8 cellular contexts compared by ENCODE assay signal in genomic region chr11:64036081-64037026, GRCh38. TPM values are rescaled to one million over a fixed set of nuclear protein-coding genes. Genes with fewer than 3 reads are reported as not detected.
DNase-seq lines count a peak whose midpoint lies in the region; ATAC-seq, FAIRE-seq and TF ChIP-seq lines count a peak whose summit lies in the region.

No MANE protein-coding gene starts in this region.

- H3K36me3 ChIP-seq in astrocyte (ENCODE audit: insufficient read depth, low read length): no peaks in the 10 kb centered on the region

- H3K4me2 ChIP-seq in astrocyte (ENCODE audit: low read length): peak overlapping the region; percentile 83

- peak; percentile 21 for ATAC-seq in stimulated activated naive CD8-positive, alpha-beta T cell treated with anti-CD3 and anti-CD28 coated beads, Interleukin-15, amount 100 ng/mL, for 72 hours
- ATAC-seq in HG03045 (IDR thresholded peaks at IDR 0.05; ENCODE audit: unreplicated experiment): no peak

- DNase-seq in activated T-cell treated with anti-CD3 and anti-CD28 coated beads for 48 hours (ENCODE audit: low read depth) (peak; percentile 6), activated T-cell treated with anti-CD3 and anti-CD28 coated beads for 4 hours (no peak), astrocyte (ENCODE audit: low read depth) (peak; percentile 17), iris pigment epithelial cell (ENCODE audit: low read depth) (peak; percentile 36), G401 (ENCODE audit: low spot score) (no peak), SK-N-DZ (ENCODE audit: low spot score) (no peak)
- DNase-seq in stimulated activated naive CD8-positive, alpha-beta T cell treated with anti-CD3 and anti-CD28 coated beads, Interleukin-15, amount 100 ng/mL, for 72 hours: no peak

- no peaks in the 10 kb centered on the region for H3K9me3 Mint-ChIP-seq in astrocyte (ENCODE audit: unreplicated experiment)
- H3K9me3 Mint-ChIP-seq in stimulated activated naive CD8-positive, alpha-beta T cell treated with anti-CD3 and anti-CD28 coated beads, Interleukin-15, amount 100 ng/mL, for 72 hours: no peaks in the 10 kb centered on the region

- H3K4me1 ChIP-seq in astrocyte (ENCODE audit: insufficient read depth, low read length): peaks cover 2% of the 10 kb centered on the region

- H3K4me3 ChIP-seq in astrocyte (ENCODE audit: insufficient read depth, low read depth, low read length): peak overlapping the region; percentile 44

- H3K36me3 Mint-ChIP-seq in astrocyte (ENCODE audit: low read depth, unreplicated experiment): no peaks in the 10 kb centered on the region

- H3K9ac ChIP-seq in astrocyte (ENCODE audit: low read length): peak overlapping the region; percentile 23

- H4K20me1 ChIP-seq in astrocyte (ENCODE audit: insufficient read depth, low read length): peaks cover 7% of the 10 kb centered on the region

- no peak for TF ChIP-seq CTCF in astrocyte (IDR thresholded peaks at IDR 0.05; ENCODE audit: insufficient read depth, low read depth, low read length)

- H3K27ac Mint-ChIP-seq in astrocyte (ENCODE audit: unreplicated experiment): no peak overlapping the region
- no peak overlapping the region for H3K27ac Mint-ChIP-seq in stimulated activated naive CD8-positive, alpha-beta T cell treated with anti-CD3 and anti-CD28 coated beads, Interleukin-15, amount 100 ng/mL, for 72 hours

- peaks cover 47% of the 10 kb centered on the region for H3K27me3 Mint-ChIP-seq in astrocyte (ENCODE audit: low read depth, unreplicated experiment)
- H3K27me3 Mint-ChIP-seq in stimulated activated naive CD8-positive, alpha-beta T cell treated with anti-CD3 and anti-CD28 coated beads, Interleukin-15, amount 100 ng/mL, for 72 hours: peaks cover 67% of the 10 kb centered on the region

- no peak for FAIRE-seq in astrocyte (lab: Jason Lieb, UNC)

- H3K4me1 Mint-ChIP-seq in astrocyte (ENCODE audit: low read depth, unreplicated experiment): peaks cover 7% of the 10 kb centered on the region
- H3K4me1 Mint-ChIP-seq in stimulated activated naive CD8-positive, alpha-beta T cell treated with anti-CD3 and anti-CD28 coated beads, Interleukin-15, amount 100 ng/mL, for 72 hours: peaks cover 15% of the 10 kb centered on the region

- no peak overlapping the region for H3K27ac ChIP-seq in astrocyte (ENCODE audit: low read depth, low read length)

- H3K9me3 ChIP-seq in astrocyte (ENCODE audit: insufficient read depth, low read depth, low read length): no peaks in the 10 kb centered on the region

- in situ Hi-C loops in G401 (cut with HindIII; ENCODE audit: low sequenced_read_pairs): no loop called here

- peaks cover 11% of the 10 kb centered on the region for H3K27me3 ChIP-seq in astrocyte (ENCODE audit: insufficient read depth, low read length)

- no peak overlapping the region for H3K4me3 Mint-ChIP-seq in astrocyte (ENCODE audit: unreplicated experiment)
- no peak overlapping the region for H3K4me3 Mint-ChIP-seq in stimulated activated naive CD8-positive, alpha-beta T cell treated with anti-CD3 and anti-CD28 coated beads, Interleukin-15, amount 100 ng/mL, for 72 hours

- H2AFZ ChIP-seq in astrocyte (ENCODE audit: low read depth, low read length): peak overlapping the region; percentile 41

- no peaks in the 10 kb centered on the region for H3K79me2 ChIP-seq in astrocyte (ENCODE audit: insufficient read depth, low read length)

RNA-seq across cellular contexts. Expression of gene FLRT1, which starts 0.6 kb away (rescaled TPM):
- total RNA-seq in astrocyte: 0.20 and 0.41 TPM in 2 replicates
- total RNA-seq in G401 (2014; rRNA removed; shearing (Covaris generic)): not detected in 2 replicates
- polyA plus RNA-seq in SK-N-DZ (2014; cell fraction: cytosol; rRNA removed): 1.1 and 2.5 TPM in 2 replicates
- 0.72 and 1.4 TPM in 2 replicates for polyA plus RNA-seq in SK-N-DZ (2014; cell fraction: nucleus; rRNA removed)

RNA-seq across cellular contexts. Expression of gene OTUB1, which starts 50.1 kb away (rescaled TPM):
- 77.9 and 78.5 TPM in 2 replicates for total RNA-seq in astrocyte
- 123 and 143 TPM in 2 replicates for total RNA-seq in G401 (2014; rRNA removed; shearing (Covaris generic))
- polyA plus RNA-seq in SK-N-DZ (2014; cell fraction: cytosol; rRNA removed): 59.8 and 70.2 TPM in 2 replicates
- 160 and 166 TPM in 2 replicates for polyA plus RNA-seq in SK-N-DZ (2014; cell fraction: nucleus; rRNA removed)

Comparison
In these comparisons a context has a peak if more than half of its experiments do, and no peak if none do; other contexts are left out.
1. DNase-seq: peak in activated T-cell treated with anti-CD3 and anti-CD28 coated beads for 48 hours (single experiment), astrocyte (single experiment) and iris pigment epithelial cell (single experiment); none in activated T-cell treated with anti-CD3 and anti-CD28 coated beads for 4 hours (single experiment), stimulated activated naive CD8-positive, alpha-beta T cell treated with anti-CD3 and anti-CD28 coated beads, Interleukin-15, amount 100 ng/mL, for 72 hours (0 of 2), G401 (single experiment) and SK-N-DZ (single experiment).